1 cellular context compared by ENCODE assay signal in genomic region chr14:105301103-105301914, GRCh38.
TF ChIP-seq lines count a peak whose summit lies in the region.

No MANE protein-coding gene starts in this region.

TF ChIP-seq in HepG2, 621 proteins besides CTCF, POLR2A, EP300 and RAD21 (continued from another document and continues in another):
- TF ChIP-seq AHDC1 (CRISPR knock-in tag; IDR thresholded peaks at IDR 0.05; ENCODE audit: borderline replicate concordance): no peak
- peak; percentile 60; the same call in 1 of the 2 replicates for TF ChIP-seq ZBTB20 (CRISPR knock-in tag; IDR thresholded peaks at IDR 0.05; ENCODE audit: borderline replicate concordance, low read depth)
- no peak for TF ChIP-seq ZNF773 (CRISPR knock-in tag; IDR thresholded peaks at IDR 0.05; ENCODE audit: borderline replicate concordance)
- TF ChIP-seq ZNF564 (CRISPR knock-in tag; IDR thresholded peaks at IDR 0.05): 0 out of 2 replicates have a peak, but pooled peaks have one; percentile 66
- TF ChIP-seq MZF1 (CRISPR knock-in tag; IDR thresholded peaks at IDR 0.05; ENCODE audit: borderline replicate concordance): no peak
- TF ChIP-seq HOXA7 (CRISPR knock-in tag; IDR thresholded peaks at IDR 0.05): no peak
- no peak for TF ChIP-seq ZNF883 (CRISPR knock-in tag; IDR thresholded peaks at IDR 0.05; ENCODE audit: not compliant biosample characterization)
- TF ChIP-seq ZNF263 (CRISPR knock-in tag; IDR thresholded peaks at IDR 0.05): peak; percentile 64
- 0 out of 2 replicates have a peak, but pooled peaks have one; percentile 1 for TF ChIP-seq MEIS1 (CRISPR knock-in tag; IDR thresholded peaks at IDR 0.05; ENCODE audit: borderline replicate concordance)
- TF ChIP-seq TERF1 (CRISPR knock-in tag; IDR thresholded peaks at IDR 0.05): no peak
- no peak for TF ChIP-seq SRSF9 (IDR thresholded peaks at IDR 0.05; ENCODE audit: borderline replicate concordance, insufficient read depth, low read depth, low read length, poor library complexity, severe bottlenecking)
- TF ChIP-seq TOPORS (CRISPR knock-in tag; IDR thresholded peaks at IDR 0.05): no peak
- peak; percentile 17; the same call in 1 of the 2 replicates for TF ChIP-seq KDM5B (CRISPR knock-in tag; IDR thresholded peaks at IDR 0.05; ENCODE audit: borderline replicate concordance)
- TF ChIP-seq PHF8 (CRISPR knock-in tag; IDR thresholded peaks at IDR 0.05): peak; percentile 67
- TF ChIP-seq POLR2AphosphoS5 (IDR thresholded peaks at IDR 0.05; ENCODE audit: low read depth, low read length): peak; percentile 65
- no peak for TF ChIP-seq ARNTL (CRISPR knock-in tag; IDR thresholded peaks at IDR 0.05)
- no peak for TF ChIP-seq CEBPB (IDR thresholded peaks at IDR 0.05; ENCODE audit: borderline replicate concordance, low read depth, low read length)
- TF ChIP-seq ZBTB44 (CRISPR knock-in tag; IDR thresholded peaks at IDR 0.05): no peak
- peak; percentile 61; the same call in 1 of the 2 replicates for TF ChIP-seq CSRNP1 (CRISPR knock-in tag; IDR thresholded peaks at IDR 0.05)
- TF ChIP-seq TAF1 (CRISPR knock-in tag; IDR thresholded peaks at IDR 0.05): peak; percentile 56
- 0 out of 2 replicates have a peak, but pooled peaks have one; percentile 18 for TF ChIP-seq NFYC (CRISPR knock-in tag; IDR thresholded peaks at IDR 0.05)
- no peak for TF ChIP-seq FOXJ3 (CRISPR knock-in tag; IDR thresholded peaks at IDR 0.05; ENCODE audit: borderline replicate concordance)
- TF ChIP-seq SMC3 (IDR thresholded peaks at IDR 0.05; ENCODE audit: low read length): no peak
- no peak for TF ChIP-seq ATAD3A (CRISPR knock-in tag; IDR thresholded peaks at IDR 0.05)
- no peak for TF ChIP-seq HIC2 (CRISPR knock-in tag; IDR thresholded peaks at IDR 0.05; ENCODE audit: low read depth)
- no peak for TF ChIP-seq GTF2F1 (IDR thresholded peaks at IDR 0.05; ENCODE audit: low read length)
- peak; percentile 58; the same call in 1 of the 2 replicates for TF ChIP-seq GMEB1 (CRISPR knock-in tag; IDR thresholded peaks at IDR 0.05; ENCODE audit: borderline replicate concordance)
- TF ChIP-seq ZNF207 (IDR thresholded peaks at IDR 0.05; ENCODE audit: borderline replicate concordance): no peak
- no peak for TF ChIP-seq GLI4 (CRISPR knock-in tag; IDR thresholded peaks at IDR 0.05; ENCODE audit: borderline replicate concordance)
- no peak for TF ChIP-seq ZHX1 (CRISPR knock-in tag; IDR thresholded peaks at IDR 0.05; ENCODE audit: low read depth)
- TF ChIP-seq SETDB1 (CRISPR knock-in tag; IDR thresholded peaks at IDR 0.05; ENCODE audit: borderline replicate concordance): no peak
- TF ChIP-seq ZNF574 (CRISPR knock-in tag; IDR thresholded peaks at IDR 0.05): peak; percentile 5; the same call in 1 of the 2 replicates
- peak; percentile 38 for TF ChIP-seq NFYB (CRISPR knock-in tag; IDR thresholded peaks at IDR 0.05)
- TF ChIP-seq ZNF260 (CRISPR knock-in tag; IDR thresholded peaks at IDR 0.05; ENCODE audit: borderline replicate concordance, low read depth): no peak
- peak; percentile 54; the same call in 1 of the 2 replicates for TF ChIP-seq ZNF350 (CRISPR knock-in tag; IDR thresholded peaks at IDR 0.05; ENCODE audit: borderline replicate concordance, low read depth)
- 0 out of 2 replicates have a peak, but pooled peaks have one; percentile 31 for TF ChIP-seq ZSCAN31 (CRISPR knock-in tag; IDR thresholded peaks at IDR 0.05; ENCODE audit: low read depth)
- TF ChIP-seq ZKSCAN5 (CRISPR knock-in tag; IDR thresholded peaks at IDR 0.05): no peak
- TF ChIP-seq SYNCRIP (IDR thresholded peaks at IDR 0.05; ENCODE audit: insufficient read depth, low read depth, low read length): no peak
- no peak for TF ChIP-seq ZNF468 (CRISPR knock-in tag; IDR thresholded peaks at IDR 0.05)
- TF ChIP-seq AGO2 (optimal IDR thresholded peaks at IDR 0.05; ENCODE audit: low read depth, low read length): no peak
- TF ChIP-seq NFKBIZ (CRISPR knock-in tag; IDR thresholded peaks at IDR 0.05): no peak
